Comparison of ENCODE assay signal across 10 cellular contexts in the genomic region with DNA sequence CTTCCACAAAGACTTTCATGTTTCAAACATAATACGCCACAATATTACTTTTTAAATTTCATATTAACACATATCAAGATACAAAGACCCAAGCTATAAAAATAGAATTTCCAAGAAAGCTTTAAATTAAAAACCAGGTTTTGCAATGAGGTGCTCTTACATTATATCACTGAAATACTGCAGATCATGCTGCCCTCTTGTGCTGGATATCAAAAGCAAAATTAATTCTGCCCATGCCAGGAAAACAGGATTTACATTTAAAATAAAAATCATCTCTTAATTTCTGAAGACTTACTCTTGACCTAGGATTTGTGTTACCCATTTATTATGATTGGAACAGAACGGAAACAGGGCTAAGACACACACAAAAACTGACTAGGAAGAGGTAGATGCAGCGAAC.
A peak's percentile ranks its signal among the peaks of the same experiment; 100 is the strongest.
DNase-seq lines count a peak whose midpoint lies in the region; ATAC-seq, FAIRE-seq and TF ChIP-seq lines count a peak whose summit lies in the region.
"Had no signal": no experiment of that assay in that cellular context is flagged by ENCODE, and none has a peak within 500 bp of the region (broad histone marks: within the 10 kb centered on the region; RNA-seq: fewer than 3 reads in every experiment).

No MANE protein-coding gene starts in this region.

- H3K27me3 Mint-ChIP-seq in CD8-positive, alpha-beta T cell (ENCODE audit: low read depth) = no peaks in the 10 kb centered on the region
- peaks cover 25% of the 10 kb centered on the region for H3K27me3 Mint-ChIP-seq in WTC11 (ENCODE audit: low read depth)

- H3K4me1 Mint-ChIP-seq in CD8-positive, alpha-beta T cell (ENCODE audit: low read depth) = no peaks in the 10 kb centered on the region
- peaks cover 41% of the 10 kb centered on the region for H3K4me1 Mint-ChIP-seq in WTC11

- no peaks in the 10 kb centered on the region for H3K9me3 Mint-ChIP-seq in CD8-positive, alpha-beta T cell
- H3K9me3 Mint-ChIP-seq in WTC11 = no peaks in the 10 kb centered on the region

- no TSS peak for BruUV-seq in A673 (replicated peaks; lab: Mats Ljungman, UMichigan)

- POLR2A ChIA-PET in A673 (lab: Charles Lee; ENCODE audit: low non-redundant PET) (no interaction called here), WTC11 (lab: Charles Lee) (interaction anchor here (0.5 kb wide), 1 partner anchor 24 kb away, joined by 3 read pairs; no protein-coding TSS in a partner anchor)
- POLR2A ChIA-PET in CD8-positive, alpha-beta T cell (lab: Charles Lee) = no interaction called here

- intact Hi-C loops in A673 (cut with micrococcal nuclease; ENCODE audit: unreplicated experiment) = no loop called here
- intact Hi-C loops in CD8-positive, alpha-beta T cell (cut with DNase I, micrococcal nuclease) = no loop called here

- no peaks in the 10 kb centered on the region for H3K27me3 ChIP-seq in A673 (replicated peaks; ENCODE audit: insufficient read depth, low read depth, low read length, poor library complexity)
- no peaks in the 10 kb centered on the region for H3K27me3 ChIP-seq in RWPE2 (ENCODE audit: insufficient read depth, poor library complexity, severe bottlenecking)
- no peaks in the 10 kb centered on the region for H3K27me3 ChIP-seq in small intestine (ENCODE audit: control insufficient read depth in 2 of 2, insufficient read depth in 2 of 2, low read length in 2 of 2)
- H3K27me3 ChIP-seq in CD8-positive, alpha-beta T cell (ENCODE audit: insufficient read depth, low read length) = no peaks in the 10 kb centered on the region

- H3K36me3 Mint-ChIP-seq in CD8-positive, alpha-beta T cell = peaks cover 39% of the 10 kb centered on the region
- no peaks in the 10 kb centered on the region for H3K36me3 Mint-ChIP-seq in WTC11

- no peak overlapping the region for H3K27ac Mint-ChIP-seq in CD8-positive, alpha-beta T cell
- no peak overlapping the region for H3K27ac Mint-ChIP-seq in WTC11

- TF ChIP-seq CTCF in A673 (conservative IDR thresholded peaks at IDR 0.05; ENCODE audit: low read depth, low read length) (peak; percentile 50; the same call in 1 of the 2 replicates), RWPE2 (IDR thresholded peaks at IDR 0.05; ENCODE audit: poor library complexity, severe bottlenecking) (peak; percentile 56), WTC11 (IDR thresholded peaks at IDR 0.05) (no peak)
- TF ChIP-seq CTCF in CD8-positive, alpha-beta T cell (IDR thresholded peaks at IDR 0.05) = no peak

- ATAC-seq in RWPE2 (ENCODE audit: low read depth) = no peak
- no peak for ATAC-seq in GM21447 (IDR thresholded peaks at IDR 0.05; ENCODE audit: unreplicated experiment)
- no peak for ATAC-seq in CD8-positive, alpha-beta T cell
- ATAC-seq in WTC11 = no peak
- ATAC-seq: right cardiac atrium had no signal

- H3K4me1 ChIP-seq in A673 (ENCODE audit: insufficient read depth, low read length, poor library complexity, severe bottlenecking) = peaks cover 11% of the 10 kb centered on the region
- H3K4me1 ChIP-seq in RWPE2 (ENCODE audit: insufficient read depth, poor library complexity, severe bottlenecking) = peaks cover 21% of the 10 kb centered on the region
- no peaks in the 10 kb centered on the region for H3K4me1 ChIP-seq in small intestine (ENCODE audit: control insufficient read depth in 2 of 2, insufficient read depth in 1 of 2, low read depth in 1 of 2, low read length in 1 of 2)
- no peaks in the 10 kb centered on the region for H3K4me1 ChIP-seq in CD8-positive, alpha-beta T cell (ENCODE audit: insufficient read depth, low read length)

- no peaks in the 10 kb centered on the region for H3K9me3 ChIP-seq in A673 (ENCODE audit: low read depth, low read length, poor library complexity, severe bottlenecking)
- H3K9me3 ChIP-seq in RWPE2 (ENCODE audit: severe bottlenecking) = no peaks in the 10 kb centered on the region
- H3K9me3 ChIP-seq in small intestine (ENCODE audit: control insufficient read depth, low read depth) = no peaks in the 10 kb centered on the region
- H3K9me3 ChIP-seq in CD8-positive, alpha-beta T cell (ENCODE audit: low read length) = no peaks in the 10 kb centered on the region

- H3K4me3 ChIP-seq in A673 (ENCODE audit: low read depth, low read length, poor library complexity, severe bottlenecking) (no peak overlapping the region), RWPE2 (ENCODE audit: severe bottlenecking) (no peak overlapping the region), small intestine (ENCODE audit: low read depth in 1 of 2, low read length in 2 of 2) (no peak overlapping the region)
- no peak overlapping the region for H3K4me3 ChIP-seq in CD8-positive, alpha-beta T cell (ENCODE audit: low read depth, low read length)

- H3K36me3 ChIP-seq in A673 (ENCODE audit: insufficient read depth, low read length, poor library complexity, severe bottlenecking) (peaks cover 10% of the 10 kb centered on the region), RWPE2 (ENCODE audit: low read depth) (0 out of 2 replicates have a peak, but pooled peaks cover 4% of the 10 kb centered on the region), small intestine (ENCODE audit: control insufficient read depth in 2 of 2, insufficient read depth in 2 of 2, low read length in 2 of 2) (peaks cover 0 to 2% of the 10 kb centered on the region in 2 donors)
- no peaks in the 10 kb centered on the region for H3K36me3 ChIP-seq in CD8-positive, alpha-beta T cell (ENCODE audit: insufficient read depth, low read length)

- 90 to 96% (median 94%) methylated on average over 3 of the region's 3 CpGs for WGBS in small intestine, 3 donors

- H3K4me3 Mint-ChIP-seq in CD8-positive, alpha-beta T cell = no peak overlapping the region
- H3K4me3 Mint-ChIP-seq in WTC11 = no peak overlapping the region

- no peak for DNase-seq in A673 (ENCODE audit: low spot score)
- DNase-seq in H54 (ENCODE audit: insufficient read length, low spot score) = no peak
- DNase-seq in RWPE2 (ENCODE audit: low spot score) = no peak
- peak; percentile 50 for DNase-seq in fibroblast of peridontal ligament (ENCODE audit: extremely low read depth)
- DNase-seq in small intestine = no peak
- no peak for DNase-seq in CD8-positive, alpha-beta T cell
- DNase-seq in WTC11 (ENCODE audit: low spot score) = no peak
- DNase-seq: KBM-7, right cardiac atrium had no signal

- CTCF ChIA-PET in A673 (lab: Charles Lee) (interaction anchor here (0.6 kb wide), 2 partner anchors 315 to 355 kb away, joined by 5 to 9 read pairs; no protein-coding TSS in a partner anchor), WTC11 (lab: Charles Lee) (interaction anchor here (1.1 to 3.3 kb wide), 7 partner anchors 15 to 495 kb away, joined by 3 to 12 read pairs (median 5); no protein-coding TSS in a partner anchor)
- CTCF ChIA-PET in CD8-positive, alpha-beta T cell (lab: Charles Lee) = interaction anchor here (0.7 to 1.5 kb wide), 6 partner anchors 8 to 482 kb away, joined by 3 to 4 read pairs (median 3); no protein-coding TSS in a partner anchor

- no peak for TF ChIP-seq POLR2A in H54 (IDR thresholded peaks at IDR 0.05; ENCODE audit: low read depth, low read length)

- FAIRE-seq in H54 (lab: Jason Lieb, UNC) (peak; percentile 70), small intestine (lab: Jason Lieb, UNC) (no peak)

- H3K27ac ChIP-seq in A673 (ENCODE audit: low read depth, low read length, poor library complexity, severe bottlenecking) = no peak overlapping the region
- H3K27ac ChIP-seq in RWPE2 (ENCODE audit: poor library complexity, severe bottlenecking) = no peak overlapping the region
- H3K27ac ChIP-seq in small intestine (ENCODE audit: low read depth in 1 of 2, low read length in 1 of 2) = no peak overlapping the region
- no peak overlapping the region for H3K27ac ChIP-seq in CD8-positive, alpha-beta T cell (ENCODE audit: low read depth, low read length)

TF ChIP-seq in WTC11, 78 proteins besides CTCF, POLR2A, EP300 and RAD21 (continues in another document):
- TF ChIP-seq, protein P1, sequence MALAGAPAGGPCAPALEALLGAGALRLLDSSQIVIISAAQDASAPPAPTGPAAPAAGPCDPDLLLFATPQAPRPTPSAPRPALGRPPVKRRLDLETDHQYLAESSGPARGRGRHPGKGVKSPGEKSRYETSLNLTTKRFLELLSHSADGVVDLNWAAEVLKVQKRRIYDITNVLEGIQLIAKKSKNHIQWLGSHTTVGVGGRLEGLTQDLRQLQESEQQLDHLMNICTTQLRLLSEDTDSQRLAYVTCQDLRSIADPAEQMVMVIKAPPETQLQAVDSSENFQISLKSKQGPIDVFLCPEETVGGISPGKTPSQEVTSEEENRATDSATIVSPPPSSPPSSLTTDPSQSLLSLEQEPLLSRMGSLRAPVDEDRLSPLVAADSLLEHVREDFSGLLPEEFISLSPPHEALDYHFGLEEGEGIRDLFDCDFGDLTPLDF (CRISPR knock-in tag; IDR thresholded peaks at IDR 0.05) = no peak
- TF ChIP-seq SOX15 (CRISPR knock-in tag; IDR thresholded peaks at IDR 0.05) (no peak), SMAD4 (CRISPR knock-in tag; IDR thresholded peaks at IDR 0.05) (no peak), ZNF416 (CRISPR knock-in tag; IDR thresholded peaks at IDR 0.05) (no peak), RORB (CRISPR knock-in tag; IDR thresholded peaks at IDR 0.05) (no peak), FOXP1 (CRISPR knock-in tag; IDR thresholded peaks at IDR 0.05; ENCODE audit: borderline replicate concordance) (no peak)
- TF ChIP-seq, protein P2, sequence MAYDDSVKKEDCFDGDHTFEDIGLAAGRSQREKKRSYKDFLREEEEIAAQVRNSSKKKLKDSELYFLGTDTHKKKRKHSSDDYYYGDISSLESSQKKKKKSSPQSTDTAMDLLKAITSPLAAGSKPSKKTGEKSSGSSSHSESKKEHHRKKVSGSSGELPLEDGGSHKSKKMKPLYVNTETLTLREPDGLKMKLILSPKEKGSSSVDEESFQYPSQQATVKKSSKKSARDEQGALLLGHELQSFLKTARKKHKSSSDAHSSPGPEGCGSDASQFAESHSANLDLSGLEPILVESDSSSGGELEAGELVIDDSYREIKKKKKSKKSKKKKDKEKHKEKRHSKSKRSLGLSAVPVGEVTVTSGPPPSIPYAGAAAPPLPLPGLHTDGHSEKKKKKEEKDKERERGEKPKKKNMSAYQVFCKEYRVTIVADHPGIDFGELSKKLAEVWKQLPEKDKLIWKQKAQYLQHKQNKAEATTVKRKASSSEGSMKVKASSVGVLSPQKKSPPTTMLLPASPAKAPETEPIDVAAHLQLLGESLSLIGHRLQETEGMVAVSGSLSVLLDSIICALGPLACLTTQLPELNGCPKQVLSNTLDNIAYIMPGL (CRISPR knock-in tag; IDR thresholded peaks at IDR 0.05) = no peak

Comparison
In these comparisons a context has a peak if more than half of its experiments do, and no peak if none do; other contexts are left out.
1. CTCF ChIP-seq: peak in A673 (single experiment) and RWPE2 (single experiment); none in CD8-positive, alpha-beta T cell (single experiment) and WTC11 (single experiment).